Comparison of ENCODE assay signal across 10 cellular contexts in the genomic region with DNA sequence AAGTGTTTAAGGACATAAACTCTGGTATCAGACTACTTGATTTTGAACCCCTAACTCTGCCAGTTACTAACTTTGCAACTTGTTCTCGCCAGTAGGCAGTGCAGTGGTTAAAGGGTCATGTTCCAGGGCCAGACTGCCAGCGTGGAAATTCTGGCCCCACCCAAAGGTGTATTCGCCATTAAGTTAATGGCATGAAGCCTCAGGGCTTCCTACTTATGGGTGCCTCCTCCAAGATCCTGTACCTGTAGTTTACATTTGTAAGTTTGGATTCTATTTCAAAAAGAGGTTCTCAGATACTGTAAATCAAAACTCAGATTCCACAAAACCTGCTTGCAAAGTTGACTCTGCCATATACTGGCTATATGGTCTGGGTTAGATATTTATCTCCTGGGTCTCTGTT. TPM values are rescaled to one million over a fixed set of nuclear protein-coding genes. Genes with fewer than 3 reads are reported as not detected.
"Had no signal": no experiment of that assay in that cellular context is flagged by ENCODE, and none has a peak within 500 bp of the region (broad histone marks: within the 10 kb centered on the region; RNA-seq: fewer than 3 reads in every experiment).

No MANE protein-coding gene starts in this region.

- H3K27ac ChIP-seq: HL-60, KMS-11 had no signal

- H3K4me3 Mint-ChIP-seq: IgD-negative memory B cell had no signal

- H3K36me3 Mint-ChIP-seq: IgD-negative memory B cell had no signal

- H3K27ac Mint-ChIP-seq: IgD-negative memory B cell had no signal

- H3K27me3 Mint-ChIP-seq: IgD-negative memory B cell had no signal

- H3K4me3 ChIP-seq: K562 had no signal

- DNase-seq: IMR-90, KBM-7, KG1 had no signal

RNA-seq across cellular contexts. Expression of a gene that starts 2.8 kb away (rescaled TPM):
- total RNA-seq: HepG2, HT-29, HT1080, IMR-90, K562 had no signal

RNA-seq across cellular contexts. Expression of a gene that starts 54.2 kb away (rescaled TPM):
- total RNA-seq: HepG2, HT-29, HT1080, IMR-90, K562 had no signal
